ENCODE assay signal across 15 cellular contexts in genomic region chrX:45306794-45307193, GRCh38.
DNase-seq lines count a peak whose midpoint lies in the region; ATAC-seq and TF ChIP-seq lines count a peak whose summit lies in the region.
"Had no signal": no experiment of that assay in that cellular context is flagged by ENCODE, and none has a peak within 500 bp of the region (broad histone marks: within the 10 kb centered on the region; RNA-seq: fewer than 3 reads in every experiment).

No MANE protein-coding gene starts in this region.

- H3K27ac Mint-ChIP-seq in endothelial cell (ENCODE audit: unreplicated experiment), result peak overlapping the region; percentile 65
- H3K27ac Mint-ChIP-seq: CD4-positive, alpha-beta memory T cell; GM23338; H9; HFFc6 had no signal

- TF ChIP-seq POLR2A in heart left ventricle (IDR thresholded peaks at IDR 0.05), result no peak

- no peaks in the 10 kb centered on the region for H3K27me3 Mint-ChIP-seq in endothelial cell (ENCODE audit: unreplicated experiment)
- H3K27me3 Mint-ChIP-seq: CD4-positive, alpha-beta memory T cell had no signal

- no peak for TF ChIP-seq RAD21 in SK-N-SH (IDR thresholded peaks at IDR 0.05; ENCODE audit: low read length)

- no peak overlapping the region for H2AFZ ChIP-seq in SK-N-SH (ENCODE audit: low read depth)
- H2AFZ ChIP-seq: GM23338 had no signal

- H3K4me1 Mint-ChIP-seq in endothelial cell (ENCODE audit: unreplicated experiment), result peaks cover 8% of the 10 kb centered on the region
- H3K4me1 Mint-ChIP-seq: CD4-positive, alpha-beta memory T cell; GM23338; H9 had no signal

- intact Hi-C loops in heart right ventricle (cut with DNase I), result no loop called here
- intact Hi-C loops in heart left ventricle (cut with DNase I), result no loop called here

- peaks cover 4% of the 10 kb centered on the region for H3F3A ChIP-seq in SK-N-SH (replicated peaks; ENCODE audit: insufficient read depth)

- no peak overlapping the region for H3K4me2 ChIP-seq in SK-N-SH
- H3K4me2 ChIP-seq: GM23338 had no signal

- no peaks in the 10 kb centered on the region for H3K36me3 Mint-ChIP-seq in endothelial cell (ENCODE audit: low read depth, unreplicated experiment)
- H3K36me3 Mint-ChIP-seq: CD4-positive, alpha-beta memory T cell had no signal

- H4K20me1 ChIP-seq in SK-N-SH (ENCODE audit: insufficient read depth), result no peaks in the 10 kb centered on the region

- TF ChIP-seq CTCF in SK-N-SH (IDR thresholded peaks at IDR 0.05) (no peak), endothelial cell (IDR thresholded peaks at IDR 0.05; ENCODE audit: unreplicated experiment) (no peak), heart right ventricle (IDR thresholded peaks at IDR 0.05) (no peak), heart left ventricle (IDR thresholded peaks at IDR 0.05) (no peak)

- H3K79me2 ChIP-seq in SK-N-SH (ENCODE audit: insufficient read depth), result no peaks in the 10 kb centered on the region

- CTCF ChIA-PET in SK-N-SH (lab: Yijun Ruan, JAX), result no interaction called here

- H3K9me3 ChIP-seq in SK-N-SH (no peaks in the 10 kb centered on the region), heart right ventricle (peaks cover 0 to 8% (median 0%) of the 10 kb centered on the region in 11 donors), heart left ventricle (no peaks in the 10 kb centered on the region)

- no peaks in the 10 kb centered on the region for H3K9me2 ChIP-seq in SK-N-SH

- WGBS in SK-N-SH (ENCODE audit: low lambda C conversion rate), result 25% methylated on average over 1 of the region's 1 CpG
- 58 to 74% methylated on average over 1 of the region's 1 CpG for WGBS in heart right ventricle, 2 donors
- WGBS in heart left ventricle, 4 donors, result 45 to 67% (median 60%) methylated on average over 1 of the region's 1 CpG

- no peaks in the 10 kb centered on the region; a peak in 1 of 4 replicates for H3K4me1 ChIP-seq in SK-N-SH (ENCODE audit: control insufficient read depth in 1 of 2, insufficient read depth in 2 of 2, low read depth in 1 of 2, low read length in 1 of 2)
- no peaks in the 10 kb centered on the region for H3K4me1 ChIP-seq in heart right ventricle
- H3K4me1 ChIP-seq in heart left ventricle, result no peaks in the 10 kb centered on the region

- POLR2A ChIA-PET in SK-N-SH (lab: Yijun Ruan, JAX), result no interaction called here

- no peak overlapping the region for H3K4me3 Mint-ChIP-seq in endothelial cell (ENCODE audit: unreplicated experiment)
- H3K4me3 Mint-ChIP-seq: CD4-positive, alpha-beta memory T cell; GM23338; H9; HFFc6 had no signal

- no peak for ATAC-seq in heart right ventricle
- no peak for ATAC-seq in heart left ventricle
- ATAC-seq: GM23338 had no signal

- H3K27ac ChIP-seq in SK-N-SH (ENCODE audit: low read depth in 2 of 2, low read length in 1 of 2), result peak overlapping the region; percentile 17 to 74; a peak in 2 of 4 replicates
- no peak overlapping the region for H3K27ac ChIP-seq in heart right ventricle
- H3K27ac ChIP-seq in heart left ventricle, result no peak overlapping the region

- H3K9ac ChIP-seq in SK-N-SH, result no peak overlapping the region

- H3K27me3 ChIP-seq in SK-N-SH (ENCODE audit: insufficient read depth) (peaks cover 5% of the 10 kb centered on the region; the same call in 1 of the 2 replicates), heart right ventricle (peaks cover 0 to 45% (median 0%) of the 10 kb centered on the region in 7 donors), heart left ventricle (peaks cover 0 to 23% (median 0%) of the 10 kb centered on the region in 9 donors)

- H3K36me3 ChIP-seq in SK-N-SH (replicated peaks in 1 of 2; ENCODE audit: control insufficient read depth in 1 of 2, insufficient read depth in 2 of 2, low read length in 1 of 2) (no peaks in the 10 kb centered on the region), heart right ventricle (no peaks in the 10 kb centered on the region), heart left ventricle (no peaks in the 10 kb centered on the region)

- DNase-seq in SK-N-SH (no peak), astrocyte of the hippocampus (ENCODE audit: low read depth, low spot score) (peak; percentile 9), endothelial cell (ENCODE audit: low spot score) (no peak), heart right ventricle (no peak), heart left ventricle (no peak), NCI-H226 (no peak)
- DNase-seq: C1 segment of cervical spinal cord; Calu3; CD4-positive, alpha-beta memory T cell; COR-L47; DMS153; DND-41; H9; HFFc6 had no signal

- peak in 1 of 2 experiments; percentile 42; a peak in 1 of 4 replicates for TF ChIP-seq EP300 in SK-N-SH (IDR thresholded peaks at IDR 0.05; ENCODE audit: borderline replicate concordance in 1 of 2, low read depth in 1 of 2, low read length in 1 of 2)

- H3K9me3 Mint-ChIP-seq in endothelial cell (ENCODE audit: unreplicated experiment), result no peaks in the 10 kb centered on the region
- H3K9me3 Mint-ChIP-seq: GM23338, HFFc6 had no signal

- H3K4me3 ChIP-seq in SK-N-SH (ENCODE audit: low read depth in 2 of 2, low read length in 1 of 2), result no peak overlapping the region
- no peak overlapping the region for H3K4me3 ChIP-seq in heart right ventricle
- no peak overlapping the region for H3K4me3 ChIP-seq in heart left ventricle
- H3K4me3 ChIP-seq: GM23338 had no signal

TF ChIP-seq in SK-N-SH, 30 proteins besides CTCF, POLR2A, EP300 and RAD21:
- TF ChIP-seq TCF12 (IDR thresholded peaks at IDR 0.05) (peak; percentile 64; the same call in 1 of the 2 replicates), NFIC (IDR thresholded peaks at IDR 0.05; ENCODE audit: borderline replicate concordance) (peak; percentile 17; the same call in 1 of the 2 replicates), MXI1 (IDR thresholded peaks at IDR 0.05; ENCODE audit: low read depth, low read length) (no peak), PBX3 (IDR thresholded peaks at IDR 0.05) (peak; percentile 42; the same call in 1 of the 2 replicates), JUND (IDR thresholded peaks at IDR 0.05) (no peak)

Comparison
In these comparisons a context has a peak if more than half of its experiments do, and no peak if none do; other contexts are left out.
1. H3K27ac ChIP-seq: peak in SK-N-SH (2 of 2); none in heart right ventricle (0 of 10) and heart left ventricle (0 of 12).